ENCODE assay signal across 8 cellular contexts in genomic region chr17:67490471-67490870, GRCh38.
DNase-seq lines count a peak whose midpoint lies in the region; ATAC-seq lines count a peak whose summit lies in the region.

No MANE protein-coding gene starts in this region.

- ATAC-seq in right cardiac atrium (peak; percentile 27 to 31), GM19397 (IDR thresholded peaks at IDR 0.05; ENCODE audit: unreplicated experiment) (no peak), HG03097 (IDR thresholded peaks at IDR 0.05; ENCODE audit: low FRiP score, unreplicated experiment) (no peak)
- ATAC-seq in stimulated activated naive B cell treated with anti-CD40 and anti-IgM and Interleukin-4, amounts not matched to agents 10 μg/mL and 1 μg/mL and 100 μg/mL, for 72 hours (replicated peaks): no peak

- peaks cover 0 to 1% of the 10 kb centered on the region in 2 donors for H3K9me3 Mint-ChIP-seq in stimulated activated naive B cell treated with anti-CD40 and anti-IgM and Interleukin-4, amounts not matched to agents 10 μg/mL and 1 μg/mL and 100 μg/mL, for 72 hours

- H3K9ac ChIP-seq in skeletal muscle tissue (ENCODE audit: low read depth in 1 of 3, low read length in 3 of 3): peak overlapping the region; percentile 36 to 47 (median 47)

- no peaks in the 10 kb centered on the region for H3K27me3 Mint-ChIP-seq in stimulated activated naive B cell treated with anti-CD40 and anti-IgM and Interleukin-4, amounts not matched to agents 10 μg/mL and 1 μg/mL and 100 μg/mL, for 72 hours

- H3K36me3 ChIP-seq in H7 (replicated peaks; ENCODE audit: control insufficient read depth, insufficient read depth, low read length) (no peaks in the 10 kb centered on the region; the same call in 1 of the 2 replicates), skeletal muscle tissue (ENCODE audit: control insufficient read depth in 3 of 3, insufficient read depth in 3 of 3, low read length in 3 of 3) (no peaks in the 10 kb centered on the region)

- H3K4me1 ChIP-seq in right cardiac atrium (ENCODE audit: control insufficient read depth, insufficient read depth, low read length) (peaks cover 8% of the 10 kb centered on the region), skeletal muscle tissue (ENCODE audit: control insufficient read depth in 3 of 3, insufficient read depth in 3 of 3, low read length in 3 of 3) (peaks cover 28 to 30% (median 29%) of the 10 kb centered on the region in 3 donors)

- H3K4me1 Mint-ChIP-seq in stimulated activated naive B cell treated with anti-CD40 and anti-IgM and Interleukin-4, amounts not matched to agents 10 μg/mL and 1 μg/mL and 100 μg/mL, for 72 hours: peaks cover 11 to 22% of the 10 kb centered on the region in 2 donors

- DNase-seq in H7: peak; percentile 62
- no peak for DNase-seq in right cardiac atrium
- DNase-seq in anterior cingulate cortex (lab: John Stamatoyannopoulos, UW): no peak
- DNase-seq in stimulated activated naive B cell treated with anti-CD40 and anti-IgM and Interleukin-4, amounts not matched to agents 10 μg/mL and 1 μg/mL and 100 μg/mL, for 72 hours: no peak

- H3K4me3 Mint-ChIP-seq in stimulated activated naive B cell treated with anti-CD40 and anti-IgM and Interleukin-4, amounts not matched to agents 10 μg/mL and 1 μg/mL and 100 μg/mL, for 72 hours: no peak overlapping the region

- H3K4me3 ChIP-seq in H7 (ENCODE audit: insufficient read depth, low read depth, low read length): no peak overlapping the region
- H3K4me3 ChIP-seq in right cardiac atrium (ENCODE audit: low read length): peak overlapping the region; percentile 21
- peak overlapping the region; percentile 30 to 52 (median 47) for H3K4me3 ChIP-seq in skeletal muscle tissue (ENCODE audit: low read length in 3 of 3)

- H3K27ac ChIP-seq in angular gyrus (ENCODE audit: low read depth, low read length): peak overlapping the region; percentile 41
- H3K27ac ChIP-seq in right cardiac atrium (ENCODE audit: low read length): peak overlapping the region; percentile 72
- peak overlapping the region; percentile 64 for H3K27ac ChIP-seq in skeletal muscle tissue (ENCODE audit: low read depth, low read length)

- H3K36me3 Mint-ChIP-seq in stimulated activated naive B cell treated with anti-CD40 and anti-IgM and Interleukin-4, amounts not matched to agents 10 μg/mL and 1 μg/mL and 100 μg/mL, for 72 hours: peaks cover 0 to 4% of the 10 kb centered on the region in 2 donors

- H3K27ac Mint-ChIP-seq in stimulated activated naive B cell treated with anti-CD40 and anti-IgM and Interleukin-4, amounts not matched to agents 10 μg/mL and 1 μg/mL and 100 μg/mL, for 72 hours: no peak overlapping the region

- intact Hi-C loops in right cardiac atrium (cut with DNase I): no loop called here

- no peaks in the 10 kb centered on the region for H3K9me3 ChIP-seq in right cardiac atrium (ENCODE audit: control insufficient read depth, low read length)
- no peaks in the 10 kb centered on the region for H3K9me3 ChIP-seq in skeletal muscle tissue (ENCODE audit: control insufficient read depth in 3 of 3, low read length in 3 of 3)

- 35% methylated on average over 10 of the region's 10 CpGs for WGBS in right cardiac atrium

- H3K27me3 ChIP-seq in H7 (ENCODE audit: control insufficient read depth, insufficient read depth, low read length) (no peaks in the 10 kb centered on the region), right cardiac atrium (ENCODE audit: control insufficient read depth, insufficient read depth) (no peaks in the 10 kb centered on the region), skeletal muscle tissue (ENCODE audit: control insufficient read depth in 3 of 3, insufficient read depth in 3 of 3, low read length in 3 of 3) (peaks cover 0 to 4% (median 0%) of the 10 kb centered on the region in 3 donors)

Comparison
In these comparisons a context has a peak if more than half of its experiments do, and no peak if none do; other contexts are left out.
1. ATAC-seq: peak in right cardiac atrium (2 of 2); none in GM19397 (single experiment), HG03097 (single experiment) and stimulated activated naive B cell treated with anti-CD40 and anti-IgM and Interleukin-4, amounts not matched to agents 10 μg/mL and 1 μg/mL and 100 μg/mL, for 72 hours (0 of 2).
2. Peak in every context shown above with its lines, with median percentiles within 50 percentile points of each other: H3K27ac ChIP-seq.